ENCODE assay signal across 10 cellular contexts in the genomic region with DNA sequence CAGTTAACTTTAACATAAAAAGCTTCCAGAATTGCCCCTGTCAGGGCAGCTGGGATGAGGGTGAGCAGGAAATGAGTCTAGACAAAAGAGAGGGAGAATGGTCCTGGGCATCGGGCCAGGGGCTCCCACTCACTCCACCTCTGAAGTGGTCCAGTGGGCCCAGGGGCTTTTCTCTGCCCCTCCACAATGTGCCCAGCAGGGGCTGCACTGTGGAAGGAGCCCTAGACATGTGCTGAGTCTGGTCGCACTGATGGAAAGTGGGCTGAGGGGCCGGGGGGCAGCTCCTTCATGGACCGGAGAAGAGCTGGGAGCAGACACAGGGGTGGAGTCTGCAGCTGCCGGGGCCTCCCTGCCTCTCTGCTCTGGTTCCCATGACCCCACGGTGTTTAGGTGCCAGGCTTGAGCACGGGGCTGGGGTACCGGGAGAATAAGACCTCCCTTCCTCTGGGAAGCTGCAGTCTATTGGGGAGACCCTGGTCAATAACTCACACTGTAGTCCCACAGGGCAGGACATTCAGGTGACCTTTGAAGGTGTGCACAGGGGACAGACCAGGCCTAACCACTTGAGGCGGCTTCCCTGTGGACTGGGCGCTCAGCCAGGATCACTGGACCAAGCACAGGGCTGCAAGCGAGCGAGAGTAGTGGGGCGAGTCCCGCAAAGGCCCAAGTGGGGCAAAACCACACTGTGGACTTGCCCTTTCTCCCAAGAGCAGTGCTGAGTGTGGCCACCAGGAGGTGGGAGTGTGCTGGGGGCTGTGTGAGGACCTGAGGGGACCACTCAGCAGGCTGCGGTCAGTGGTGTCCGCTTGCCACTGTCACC. TPM values are rescaled to one million over a fixed set of nuclear protein-coding genes. Genes with fewer than 3 reads are reported as not detected.
A peak's percentile ranks its signal among the peaks of the same experiment; 100 is the strongest.
DNase-seq lines count a peak whose midpoint lies in the region; ATAC-seq and TF ChIP-seq lines count a peak whose summit lies in the region.
"Had no signal": no experiment of that assay in that cellular context is flagged by ENCODE, and none has a peak within 500 bp of the region (broad histone marks: within the 10 kb centered on the region; RNA-seq: fewer than 3 reads in every experiment).

No MANE protein-coding gene starts in this region.

- TF ChIP-seq CTCF in cardiac muscle cell (IDR thresholded peaks at IDR 0.05; ENCODE audit: low read depth, low read length) (peak; percentile 35), PC-3 (conservative IDR thresholded peaks at IDR 0.05; ENCODE audit: low read depth, low read length) (peak; percentile 52), gastrocnemius medialis (IDR thresholded peaks at IDR 0.05 in 4 of 5, conservative IDR thresholded peaks at IDR 0.05 in 1 of 5) (no peak)

- no peak overlapping the region for H2AFZ ChIP-seq in PC-3 (ENCODE audit: low read length)

- no peaks in the 10 kb centered on the region for H4K20me1 ChIP-seq in PC-3 (ENCODE audit: low read length)

- H3K36me3 ChIP-seq in cardiac muscle cell, result no peaks in the 10 kb centered on the region
- no peaks in the 10 kb centered on the region for H3K36me3 ChIP-seq in PC-3 (ENCODE audit: low read depth, low read length)
- no peaks in the 10 kb centered on the region for H3K36me3 ChIP-seq in gastrocnemius medialis

- H3K4me3 ChIP-seq in cardiac muscle cell, result no peak overlapping the region
- H3K4me3 ChIP-seq in PC-3 (ENCODE audit: low read length), result no peak overlapping the region
- H3K4me3 ChIP-seq in gastrocnemius medialis, result no peak overlapping the region

- no peak overlapping the region for H3K27ac ChIP-seq in cardiac muscle cell
- H3K27ac ChIP-seq in PC-3 (ENCODE audit: low read length), result no peak overlapping the region
- no peak overlapping the region for H3K27ac ChIP-seq in gastrocnemius medialis
- H3K27ac ChIP-seq: C4-2B had no signal

- H3K27me3 ChIP-seq in cardiac muscle cell (peaks cover 15% of the 10 kb centered on the region), PC-3 (ENCODE audit: low read length) (peaks cover 7% of the 10 kb centered on the region), gastrocnemius medialis (peaks cover 0 to 7% (median 0%) of the 10 kb centered on the region in 3 donors)

- CTCF ChIA-PET in PC-3 (lab: Charles Lee), result no interaction called here

- no TSS peak for BruUV-seq in PC-3 (replicated peaks; lab: Mats Ljungman, UMichigan)

- ATAC-seq in left cardiac atrium (no peak), PC-3 (no peak), gastrocnemius medialis (no peak), GM18867 (IDR thresholded peaks at IDR 0.05; ENCODE audit: unreplicated experiment) (no peak), HG03520 (IDR thresholded peaks at IDR 0.05; ENCODE audit: unreplicated experiment) (no peak)

- POLR2A ChIA-PET in PC-3 (lab: Charles Lee; ENCODE audit: unreplicated experiment), result no interaction called here

- H3K4me2 ChIP-seq in PC-3 (ENCODE audit: low read length), result no peak overlapping the region

- no peaks in the 10 kb centered on the region for H3K9me3 ChIP-seq in cardiac muscle cell (ENCODE audit: low read depth)
- no peaks in the 10 kb centered on the region for H3K9me3 ChIP-seq in PC-3 (ENCODE audit: low read length)
- no peaks in the 10 kb centered on the region for H3K9me3 ChIP-seq in gastrocnemius medialis

- no peaks in the 10 kb centered on the region for H3K9me2 ChIP-seq in PC-3 (replicated peaks; ENCODE audit: low read length)

- intact Hi-C loops in left cardiac atrium (cut with DNase I) (no loop called here), PC-3 (cut with micrococcal nuclease) (no loop called here), gastrocnemius medialis (cut with DNase I; ENCODE audit: low total_unique reads) (no loop called here)

- DNase-seq in cardiac muscle cell (ENCODE audit: low read depth in 1 of 2, low spot score in 1 of 2) (no peak), left cardiac atrium (no peak), PC-3 (no peak), glomerular visceral epithelial cell (ENCODE audit: extremely low spot score) (peak; percentile 13), gastrocnemius medialis (no peak), amygdala (lab: John Stamatoyannopoulos, UW) (no peak)
- DNase-seq: activated CD8-positive, alpha-beta memory T cell treated with anti-CD3 and anti-CD28 coated beads, Interleukin-2, amount 50 U/mL, for 48 hours had no signal

- H3K9ac ChIP-seq in PC-3 (ENCODE audit: low read length), result no peak overlapping the region

- no peaks in the 10 kb centered on the region for H3F3A ChIP-seq in PC-3 (ENCODE audit: low read length, unreplicated experiment)

- TF ChIP-seq POLR2A in gastrocnemius medialis (IDR thresholded peaks at IDR 0.05), result no peak

- in situ Hi-C loops in gastrocnemius medialis (cut with MboI; ENCODE audit: low sequenced_read_pairs in 4 of 4), result no loop called here

- no peaks in the 10 kb centered on the region for H3K79me2 ChIP-seq in PC-3 (ENCODE audit: low read length)

- H3K4me1 ChIP-seq in cardiac muscle cell (ENCODE audit: low read depth) (peaks cover 37% of the 10 kb centered on the region), PC-3 (ENCODE audit: insufficient read depth, low read length) (no peaks in the 10 kb centered on the region), gastrocnemius medialis (peaks cover 0 to 5% of the 10 kb centered on the region in 2 donors)

RNA-seq across cellular contexts. Expression of gene ADCY1, which starts 6.1 kb away (rescaled TPM):
- 12.6 and 22.9 TPM in 2 replicates for total RNA-seq in cardiac muscle cell
- polyA plus RNA-seq in cardiac muscle cell, result 15.6 and 21.2 TPM in 2 replicates
- 1 to 10 TPM; 5.7 to 7.4 TPM for total RNA-seq in left cardiac atrium
- total RNA-seq in PC-3 (2014; rRNA removed), result 3.1 and 3.4 TPM in 2 replicates
- total RNA-seq in gastrocnemius medialis, result 1 to 10 TPM in 3 of 4 donors, under 1 TPM in 1; 0.42 to 3.5 (median 1.4) TPM

Comparison
In these comparisons a context has a peak if more than half of its experiments do, and no peak if none do; other contexts are left out.
1. CTCF ChIP-seq: peak in cardiac muscle cell (single experiment) and PC-3 (single experiment); none in gastrocnemius medialis (0 of 5).